14 cellular contexts compared by ENCODE assay signal in the genomic region with DNA sequence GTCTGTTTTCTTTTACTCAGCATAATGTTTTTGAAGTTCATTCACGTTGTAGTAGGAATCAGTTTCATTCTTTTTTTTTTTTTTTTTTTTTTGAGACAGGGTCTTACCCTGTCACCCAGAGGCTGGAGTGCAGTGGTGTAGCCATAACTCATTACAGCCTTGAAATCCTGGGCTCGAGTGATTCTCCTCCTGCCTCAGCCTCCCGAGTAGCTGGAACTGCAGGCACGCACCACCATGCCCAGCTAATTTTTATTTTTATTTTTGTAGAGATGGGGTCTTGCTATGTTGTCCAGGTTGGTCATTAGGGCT. TPM values are rescaled to one million over a fixed set of nuclear protein-coding genes. Genes with fewer than 3 reads are reported as not detected.
DNase-seq lines count a peak whose midpoint lies in the region; ATAC-seq and TF ChIP-seq lines count a peak whose summit lies in the region.
"Not testable (repeated sequence)": the region's sequence is repeated elsewhere in the genome, so short reads cannot be mapped to it uniquely, and the experiment has no call there.
"Had no signal": no experiment of that assay in that cellular context is flagged by ENCODE, and none has a peak within 500 bp of the region (broad histone marks: within the 10 kb centered on the region; RNA-seq: fewer than 3 reads in every experiment).

No MANE protein-coding gene starts in this region.

- H3K9me2 ChIP-seq in HCT116 (ENCODE audit: insufficient read depth) = not testable (repeated sequence)

- RAD21 ChIA-PET in HCT116 (lab: Charles Lee; ENCODE audit: low non-redundant PET in 1 of 2, low total read pairs in 2 of 2, uncharacterized antibody in 2 of 2, unreplicated experiment in 2 of 2) = interaction anchor here in 1 of 2 experiments (0.5 to 0.6 kb wide), 2 partner anchors 15 to 35 kb away, joined by 3 to 4 read pairs; no protein-coding TSS in a partner anchor

- H3K27me3 ChIP-seq in BLaER1 treated with 17β-estradiol and CSF1 and Interleukin-3, amounts not matched to agents 10 nM and 100 nM; HCT116 (ENCODE audit: insufficient read depth, low read length): not testable (repeated sequence)

- not testable (repeated sequence) for DNase-seq in HCT116 (ENCODE audit: low read depth, low spot score); activated CD4-positive, alpha-beta T cell treated with anti-CD3 and anti-CD28 coated beads, Interleukin-2, amount 10 ng/mL, durations not matched to agents 7 days and 5 days; activated T-cell treated with anti-CD3 and anti-CD28 coated beads, Interleukin-2, amount 50 U/mL, for 4 hours; activated T-helper 2 cell treated with anti-CD3 and anti-CD28 coated beads, Interferon-gamma antibody, Interleukin-2, Interleukin-4, amounts not matched to agents 10 μg/mL and 5 μg/mL and 100 μg/mL, durations not matched to agents 14 hours and 24 hours and 36 hours (ENCODE audit: low spot score); activated naive CD8-positive, alpha-beta T cell treated with anti-CD3 and anti-CD28 coated beads, Interleukin-2, amount 10 ng/mL, durations not matched to agents 7 days and 5 days; natural killer cell

- POLR2A ChIA-PET in HCT116 (lab: Charles Lee); activated CD4-positive, alpha-beta T cell treated with anti-CD3 and anti-CD28 coated beads, Interleukin-2, amount 10 ng/mL, durations not matched to agents 7 days and 5 days (lab: Charles Lee): not testable (repeated sequence)
- POLR2A ChIA-PET in activated naive CD8-positive, alpha-beta T cell treated with anti-CD3 and anti-CD28 coated beads, Interleukin-2, amount 10 ng/mL, durations not matched to agents 7 days and 5 days (lab: Charles Lee) = interaction anchor here (0.7 to 1.0 kb wide), 3 partner anchors 18 to 104 kb away, joined by 3 read pairs; no protein-coding TSS in a partner anchor

- H3K36me3 Mint-ChIP-seq in activated CD4-positive, alpha-beta T cell treated with anti-CD3 and anti-CD28 coated beads, Interleukin-2, amount 10 ng/mL, durations not matched to agents 7 days and 5 days (ENCODE audit: low read depth); activated T-cell treated with anti-CD3 and anti-CD28 coated beads, Interleukin-2, amount 50 U/mL, for 4 hours (ENCODE audit: insufficient read depth); activated T-helper 2 cell treated with anti-CD3 and anti-CD28 coated beads, Interferon-gamma antibody, Interleukin-2, Interleukin-4, amounts not matched to agents 10 μg/mL and 5 μg/mL and 100 μg/mL, durations not matched to agents 14 hours and 24 hours and 36 hours (ENCODE audit: low read depth); natural killer cell; stimulated activated naive CD8-positive, alpha-beta T cell treated with anti-CD3 and anti-CD28 coated beads, Interleukin-15, Interleukin-2, amounts not matched to agents 100 ng/mL and 50 ng/mL, for 24 hours (ENCODE audit: low read depth): not testable (repeated sequence)
- peaks cover 24% of the 10 kb centered on the region for H3K36me3 Mint-ChIP-seq in activated naive CD8-positive, alpha-beta T cell treated with anti-CD3 and anti-CD28 coated beads, Interleukin-2, amount 10 ng/mL, durations not matched to agents 7 days and 5 days

- peak overlapping the region in 9 of 11 experiments; percentile 4 to 80 (median 65); a peak in 12 of 22 replicates for H3K9ac ChIP-seq in BLaER1 treated with 17β-estradiol and CSF1 and Interleukin-3, amounts not matched to agents 10 nM and 100 nM
- H3K9ac ChIP-seq in HCT116 (ENCODE audit: low read length) = not testable (repeated sequence)

- TF ChIP-seq POLR2A in HCT116 (IDR thresholded peaks at IDR 0.05; ENCODE audit: borderline replicate concordance, extremely low read depth, insufficient read depth, insufficient read length) = not testable (repeated sequence)

- not testable (repeated sequence) for H4K20me1 ChIP-seq in BLaER1 treated with 17β-estradiol and CSF1 and Interleukin-3, amounts not matched to agents 10 nM and 100 nM; HCT116 (ENCODE audit: insufficient read depth)

- peaks cover 0 to 54% (median 37%) of the 10 kb centered on the region in 10 experiments; a peak in 17 of 20 replicates for H3K4me1 ChIP-seq in BLaER1 treated with 17β-estradiol and CSF1 and Interleukin-3, amounts not matched to agents 10 nM and 100 nM
- peaks cover 9 to 29% of the 10 kb centered on the region in 2 experiments for H3K4me1 ChIP-seq in HCT116 (ENCODE audit: control insufficient read depth in 1 of 2, insufficient read depth in 2 of 2, low read length in 2 of 2)

- TF ChIP-seq CTCF in HCT116 (IDR thresholded peaks at IDR 0.05 in 2 of 3, conservative IDR thresholded peaks at IDR 0.05 in 1 of 3; ENCODE audit: borderline replicate concordance in 1 of 3, insufficient read depth in 1 of 3, low read depth in 2 of 3, low read length in 2 of 3); natural killer cell (IDR thresholded peaks at IDR 0.05): not testable (repeated sequence)

- ATAC-seq in HCT116; activated T-cell treated with anti-CD3 and anti-CD28 coated beads, Interleukin-2, amount 50 U/mL, for 4 hours; activated naive CD8-positive, alpha-beta T cell treated with anti-CD3 and anti-CD28 coated beads, Interleukin-2, amount 10 ng/mL, durations not matched to agents 7 days and 5 days (ENCODE audit: low read depth); natural killer cell: not testable (repeated sequence)

- H2AFZ ChIP-seq in HCT116 (ENCODE audit: low read depth, low read length, poor library complexity, severe bottlenecking) = not testable (repeated sequence)

- not testable (repeated sequence) for H3K36me3 ChIP-seq in BLaER1 treated with 17β-estradiol and CSF1 and Interleukin-3, amounts not matched to agents 10 nM and 100 nM; HCT116 (ENCODE audit: control insufficient read depth in 1 of 2, insufficient read depth in 2 of 2, low read length in 2 of 2)

- CTCF ChIA-PET in HCT116 (lab: Charles Lee); activated CD4-positive, alpha-beta T cell treated with anti-CD3 and anti-CD28 coated beads, Interleukin-2, amount 10 ng/mL, durations not matched to agents 7 days and 5 days (lab: Charles Lee): not testable (repeated sequence)

- not testable (repeated sequence) for H3K27me3 Mint-ChIP-seq in activated CD4-positive, alpha-beta T cell treated with anti-CD3 and anti-CD28 coated beads, Interleukin-2, amount 10 ng/mL, durations not matched to agents 7 days and 5 days; activated T-cell treated with anti-CD3 and anti-CD28 coated beads, Interleukin-2, amount 50 U/mL, for 4 hours (ENCODE audit: low read depth); activated T-helper 2 cell treated with anti-CD3 and anti-CD28 coated beads, Interferon-gamma antibody, Interleukin-2, Interleukin-4, amounts not matched to agents 10 μg/mL and 5 μg/mL and 100 μg/mL, durations not matched to agents 14 hours and 24 hours and 36 hours (ENCODE audit: low read depth); activated naive CD8-positive, alpha-beta T cell treated with anti-CD3 and anti-CD28 coated beads, Interleukin-2, amount 10 ng/mL, durations not matched to agents 7 days and 5 days; natural killer cell (ENCODE audit: low read depth in 2 of 2); stimulated activated naive CD8-positive, alpha-beta T cell treated with anti-CD3 and anti-CD28 coated beads, Interleukin-15, Interleukin-2, amounts not matched to agents 100 ng/mL and 50 ng/mL, for 24 hours

- H3K79me2 ChIP-seq in HCT116 (ENCODE audit: insufficient read depth, low read length) = not testable (repeated sequence)

- peak overlapping the region; percentile 25 for H3K27ac Mint-ChIP-seq in activated CD4-positive, alpha-beta T cell treated with anti-CD3 and anti-CD28 coated beads, Interleukin-2, amount 10 ng/mL, durations not matched to agents 7 days and 5 days
- H3K27ac Mint-ChIP-seq in activated T-helper 2 cell treated with anti-CD3 and anti-CD28 coated beads, Interferon-gamma antibody, Interleukin-2, Interleukin-4, amounts not matched to agents 10 μg/mL and 5 μg/mL and 100 μg/mL, durations not matched to agents 14 hours and 24 hours and 36 hours = peak overlapping the region; percentile 12
- H3K27ac Mint-ChIP-seq in activated naive CD8-positive, alpha-beta T cell treated with anti-CD3 and anti-CD28 coated beads, Interleukin-2, amount 10 ng/mL, durations not matched to agents 7 days and 5 days = not testable (repeated sequence)
- peak overlapping the region; percentile 11 to 34 for H3K27ac Mint-ChIP-seq in natural killer cell
- peak overlapping the region; percentile 91 for H3K27ac Mint-ChIP-seq in stimulated activated naive CD8-positive, alpha-beta T cell treated with anti-CD3 and anti-CD28 coated beads, Interleukin-15, Interleukin-2, amounts not matched to agents 100 ng/mL and 50 ng/mL, for 24 hours

- BruUV-seq in HCT116 (replicated peaks; lab: Mats Ljungman, UMichigan) = not testable (repeated sequence)

- not testable (repeated sequence) for TF ChIP-seq RAD21 in HCT116 (IDR thresholded peaks at IDR 0.05; ENCODE audit: low read depth)

- H3K9me3 Mint-ChIP-seq in activated CD4-positive, alpha-beta T cell treated with anti-CD3 and anti-CD28 coated beads, Interleukin-2, amount 10 ng/mL, durations not matched to agents 7 days and 5 days = peaks cover 15% of the 10 kb centered on the region
- H3K9me3 Mint-ChIP-seq in activated T-cell treated with anti-CD3 and anti-CD28 coated beads, Interleukin-2, amount 50 U/mL, for 4 hours; natural killer cell; stimulated activated naive CD8-positive, alpha-beta T cell treated with anti-CD3 and anti-CD28 coated beads, Interleukin-15, Interleukin-2, amounts not matched to agents 100 ng/mL and 50 ng/mL, for 24 hours: not testable (repeated sequence)
- H3K9me3 Mint-ChIP-seq in activated T-helper 2 cell treated with anti-CD3 and anti-CD28 coated beads, Interferon-gamma antibody, Interleukin-2, Interleukin-4, amounts not matched to agents 10 μg/mL and 5 μg/mL and 100 μg/mL, durations not matched to agents 14 hours and 24 hours and 36 hours = peaks cover 14% of the 10 kb centered on the region
- H3K9me3 Mint-ChIP-seq in activated naive CD8-positive, alpha-beta T cell treated with anti-CD3 and anti-CD28 coated beads, Interleukin-2, amount 10 ng/mL, durations not matched to agents 7 days and 5 days = peaks cover 11% of the 10 kb centered on the region

- peak overlapping the region; percentile 17 to 95 (median 85); a peak in 19 of 22 replicates for H3K27ac ChIP-seq in BLaER1 treated with 17β-estradiol and CSF1 and Interleukin-3, amounts not matched to agents 10 nM and 100 nM
- H3K27ac ChIP-seq in HCT116 (ENCODE audit: low read depth, low read length) = not testable (repeated sequence)

- H3K4me2 ChIP-seq in BLaER1 treated with 17β-estradiol and CSF1 and Interleukin-3, amounts not matched to agents 10 nM and 100 nM = peak overlapping the region in 9 of 11 experiments; percentile 47 to 95 (median 89); a peak in 19 of 22 replicates
- peak overlapping the region; percentile 38; the same call in 1 of the 2 replicates for H3K4me2 ChIP-seq in HCT116 (ENCODE audit: low read length)

- not testable (repeated sequence) for H3K4me3 Mint-ChIP-seq in activated CD4-positive, alpha-beta T cell treated with anti-CD3 and anti-CD28 coated beads, Interleukin-2, amount 10 ng/mL, durations not matched to agents 7 days and 5 days; activated T-helper 2 cell treated with anti-CD3 and anti-CD28 coated beads, Interferon-gamma antibody, Interleukin-2, Interleukin-4, amounts not matched to agents 10 μg/mL and 5 μg/mL and 100 μg/mL, durations not matched to agents 14 hours and 24 hours and 36 hours (ENCODE audit: low read depth); natural killer cell
- peak overlapping the region; percentile 19 for H3K4me3 Mint-ChIP-seq in activated T-cell treated with anti-CD3 and anti-CD28 coated beads, Interleukin-2, amount 50 U/mL, for 4 hours
- peak overlapping the region; percentile 1 for H3K4me3 Mint-ChIP-seq in activated naive CD8-positive, alpha-beta T cell treated with anti-CD3 and anti-CD28 coated beads, Interleukin-2, amount 10 ng/mL, durations not matched to agents 7 days and 5 days
- peak overlapping the region; percentile 41 for H3K4me3 Mint-ChIP-seq in stimulated activated naive CD8-positive, alpha-beta T cell treated with anti-CD3 and anti-CD28 coated beads, Interleukin-15, Interleukin-2, amounts not matched to agents 100 ng/mL and 50 ng/mL, for 24 hours

- H3K4me3 ChIP-seq in BLaER1 treated with 17β-estradiol and CSF1 and Interleukin-3, amounts not matched to agents 10 nM and 100 nM; HCT116 (replicated peaks in 1 of 2; ENCODE audit: low read depth in 1 of 2, low read length in 2 of 2): not testable (repeated sequence)

- H3K4me1 Mint-ChIP-seq in activated CD4-positive, alpha-beta T cell treated with anti-CD3 and anti-CD28 coated beads, Interleukin-2, amount 10 ng/mL, durations not matched to agents 7 days and 5 days = peaks cover 17% of the 10 kb centered on the region
- peaks cover 35% of the 10 kb centered on the region for H3K4me1 Mint-ChIP-seq in activated T-cell treated with anti-CD3 and anti-CD28 coated beads, Interleukin-2, amount 50 U/mL, for 4 hours (ENCODE audit: low read depth)
- H3K4me1 Mint-ChIP-seq in activated T-helper 2 cell treated with anti-CD3 and anti-CD28 coated beads, Interferon-gamma antibody, Interleukin-2, Interleukin-4, amounts not matched to agents 10 μg/mL and 5 μg/mL and 100 μg/mL, durations not matched to agents 14 hours and 24 hours and 36 hours (ENCODE audit: low read depth) = peaks cover 26% of the 10 kb centered on the region
- H3K4me1 Mint-ChIP-seq in activated naive CD8-positive, alpha-beta T cell treated with anti-CD3 and anti-CD28 coated beads, Interleukin-2, amount 10 ng/mL, durations not matched to agents 7 days and 5 days = peaks cover 12% of the 10 kb centered on the region
- peaks cover 10 to 25% of the 10 kb centered on the region in 2 donors for H3K4me1 Mint-ChIP-seq in natural killer cell
- peaks cover 44% of the 10 kb centered on the region for H3K4me1 Mint-ChIP-seq in stimulated activated naive CD8-positive, alpha-beta T cell treated with anti-CD3 and anti-CD28 coated beads, Interleukin-15, Interleukin-2, amounts not matched to agents 100 ng/mL and 50 ng/mL, for 24 hours (ENCODE audit: low read depth)

- intact Hi-C loops in HCT116 (cut with micrococcal nuclease); natural killer cell (cut with micrococcal nuclease): not testable (repeated sequence)
- intact Hi-C loops in activated T-helper 2 cell treated with anti-CD3 and anti-CD28 coated beads, Interferon-gamma antibody, Interleukin-2, Interleukin-4, amounts not matched to agents 10 μg/mL and 5 μg/mL and 100 μg/mL, durations not matched to agents 14 hours and 24 hours and 36 hours (cut with micrococcal nuclease) = loop anchor here (1.0 kb wide), 1 partner anchor 66 kb away; no protein-coding TSS in a partner anchor

- peaks cover 21 to 39% (median 31%) of the 10 kb centered on the region in 11 experiments for H3K9me3 ChIP-seq in BLaER1 treated with 17β-estradiol and CSF1 and Interleukin-3, amounts not matched to agents 10 nM and 100 nM (replicated peaks in 1 of 11)
- not testable (repeated sequence) for H3K9me3 ChIP-seq in HCT116 (ENCODE audit: control insufficient read depth in 1 of 2, insufficient read depth in 1 of 2, low read depth in 1 of 2, low read length in 2 of 2)

RNA-seq across cellular contexts. Expression of a gene that starts 25.2 kb away (rescaled TPM):
- 4.9 TPM for total RNA-seq in HCT116 (2021; ENCODE audit: unreplicated experiment)
- polyA plus RNA-seq in HCT116 (2012) = 2.9 and 4.5 TPM in 2 replicates
- total RNA-seq in activated CD4-positive, alpha-beta T cell treated with anti-CD3 and anti-CD28 coated beads, Interleukin-2, amount 10 ng/mL, durations not matched to agents 7 days and 5 days = under 1 TPM; 0.67 to 0.87 TPM
- total RNA-seq in activated T-cell treated with anti-CD3 and anti-CD28 coated beads, Interleukin-2, amount 50 U/mL, for 4 hours = under 1 TPM; 0.57 to 0.82 (median 0.78) TPM
- 0.14 TPM in 2 replicates for total RNA-seq in activated T-helper 2 cell treated with anti-CD3 and anti-CD28 coated beads, Interferon-gamma antibody, Interleukin-2, Interleukin-4, amounts not matched to agents 10 μg/mL and 5 μg/mL and 100 μg/mL, durations not matched to agents 14 hours and 24 hours and 36 hours
- 1 to 10 TPM; 3.2 to 3.4 TPM for total RNA-seq in activated naive CD8-positive, alpha-beta T cell treated with anti-CD3 and anti-CD28 coated beads, Interleukin-2, amount 10 ng/mL, durations not matched to agents 7 days and 5 days
- 1 to 10 TPM; 2.2 to 3.1 (median 2.6) TPM for total RNA-seq in natural killer cell
- total RNA-seq: Caco-2, H1, H9, HepG2 had no signal
- polyA plus RNA-seq: BJ, H1 had no signal

RNA-seq across cellular contexts. Expression of a gene that starts 54.2 kb away (rescaled TPM):
- total RNA-seq in HCT116 (2021; ENCODE audit: unreplicated experiment) (not detected), natural killer cell (under 1 TPM in 2 of 3 donors, not detected in 1; 0.21 to 0.28 TPM)
- polyA plus RNA-seq in HCT116 (2012) = not detected in 2 replicates
- under 1 TPM in 1 of 2 experiments, not detected in 1; 0.08 TPM for total RNA-seq in activated CD4-positive, alpha-beta T cell treated with anti-CD3 and anti-CD28 coated beads, Interleukin-2, amount 10 ng/mL, durations not matched to agents 7 days and 5 days
- total RNA-seq in activated T-cell treated with anti-CD3 and anti-CD28 coated beads, Interleukin-2, amount 50 U/mL, for 4 hours = under 1 TPM in 1 of 3 donors, not detected in 2; 0.08 TPM
- not detected in 2 replicates for total RNA-seq in activated T-helper 2 cell treated with anti-CD3 and anti-CD28 coated beads, Interferon-gamma antibody, Interleukin-2, Interleukin-4, amounts not matched to agents 10 μg/mL and 5 μg/mL and 100 μg/mL, durations not matched to agents 14 hours and 24 hours and 36 hours
- total RNA-seq in activated naive CD8-positive, alpha-beta T cell treated with anti-CD3 and anti-CD28 coated beads, Interleukin-2, amount 10 ng/mL, durations not matched to agents 7 days and 5 days = under 1 TPM; 0.19 to 0.40 TPM
- total RNA-seq: Caco-2, H1, H9 had no signal
- polyA plus RNA-seq: A549, BJ, H1 had no signal
